1 cellular context compared by ENCODE assay signal in genomic region chr1:234488054-234488953, GRCh38.
TF ChIP-seq lines count a peak whose summit lies in the region.

No MANE protein-coding gene starts in this region.

TF ChIP-seq in WTC11, 78 proteins besides CTCF, POLR2A, EP300 and RAD21 (continued from another document):
- TF ChIP-seq, protein P1, sequence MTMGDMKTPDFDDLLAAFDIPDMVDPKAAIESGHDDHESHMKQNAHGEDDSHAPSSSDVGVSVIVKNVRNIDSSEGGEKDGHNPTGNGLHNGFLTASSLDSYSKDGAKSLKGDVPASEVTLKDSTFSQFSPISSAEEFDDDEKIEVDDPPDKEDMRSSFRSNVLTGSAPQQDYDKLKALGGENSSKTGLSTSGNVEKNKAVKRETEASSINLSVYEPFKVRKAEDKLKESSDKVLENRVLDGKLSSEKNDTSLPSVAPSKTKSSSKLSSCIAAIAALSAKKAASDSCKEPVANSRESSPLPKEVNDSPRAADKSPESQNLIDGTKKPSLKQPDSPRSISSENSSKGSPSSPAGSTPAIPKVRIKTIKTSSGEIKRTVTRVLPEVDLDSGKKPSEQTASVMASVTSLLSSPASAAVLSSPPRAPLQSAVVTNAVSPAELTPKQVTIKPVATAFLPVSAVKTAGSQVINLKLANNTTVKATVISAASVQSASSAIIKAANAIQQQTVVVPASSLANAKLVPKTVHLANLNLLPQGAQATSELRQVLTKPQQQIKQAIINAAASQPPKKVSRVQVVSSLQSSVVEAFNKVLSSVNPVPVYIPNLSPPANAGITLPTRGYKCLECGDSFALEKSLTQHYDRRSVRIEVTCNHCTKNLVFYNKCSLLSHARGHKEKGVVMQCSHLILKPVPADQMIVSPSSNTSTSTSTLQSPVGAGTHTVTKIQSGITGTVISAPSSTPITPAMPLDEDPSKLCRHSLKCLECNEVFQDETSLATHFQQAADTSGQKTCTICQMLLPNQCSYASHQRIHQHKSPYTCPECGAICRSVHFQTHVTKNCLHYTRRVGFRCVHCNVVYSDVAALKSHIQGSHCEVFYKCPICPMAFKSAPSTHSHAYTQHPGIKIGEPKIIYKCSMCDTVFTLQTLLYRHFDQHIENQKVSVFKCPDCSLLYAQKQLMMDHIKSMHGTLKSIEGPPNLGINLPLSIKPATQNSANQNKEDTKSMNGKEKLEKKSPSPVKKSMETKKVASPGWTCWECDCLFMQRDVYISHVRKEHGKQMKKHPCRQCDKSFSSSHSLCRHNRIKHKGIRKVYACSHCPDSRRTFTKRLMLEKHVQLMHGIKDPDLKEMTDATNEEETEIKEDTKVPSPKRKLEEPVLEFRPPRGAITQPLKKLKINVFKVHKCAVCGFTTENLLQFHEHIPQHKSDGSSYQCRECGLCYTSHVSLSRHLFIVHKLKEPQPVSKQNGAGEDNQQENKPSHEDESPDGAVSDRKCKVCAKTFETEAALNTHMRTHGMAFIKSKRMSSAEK (CRISPR knock-in tag; IDR thresholded peaks at IDR 0.05; ENCODE audit: borderline replicate concordance): no peak
